ENCODE assay signal across 13 cellular contexts in genomic region chr16:68992521-68992920, GRCh38.
A peak's percentile ranks its signal among the peaks of the same experiment; 100 is the strongest.
DNase-seq lines count a peak whose midpoint lies in the region; ATAC-seq, FAIRE-seq and TF ChIP-seq lines count a peak whose summit lies in the region.
"Had no signal": no experiment of that assay in that cellular context is flagged by ENCODE, and none has a peak within 500 bp of the region (broad histone marks: within the 10 kb centered on the region; RNA-seq: fewer than 3 reads in every experiment).

No MANE protein-coding gene starts in this region.

- peaks cover 4% of the 10 kb centered on the region for H3K9me3 Mint-ChIP-seq in type B pancreatic cell
- H3K9me3 Mint-ChIP-seq: activated naive CD4-positive, alpha-beta T cell treated with anti-CD3 and anti-CD28 coated beads, Interleukin-2, amount 50 U/mL, for 24 hours had no signal

- H3K27ac Mint-ChIP-seq in type B pancreatic cell = no peak overlapping the region
- H3K27ac Mint-ChIP-seq: activated naive CD4-positive, alpha-beta T cell treated with anti-CD3 and anti-CD28 coated beads, Interleukin-2, amount 50 U/mL, for 24 hours had no signal

- CTCF ChIA-PET in A549 (lab: Yijun Ruan, JAX) = interaction anchor here (0.6 to 1.2 kb wide), 4 partner anchors 9 to 143 kb away, joined by 3 to 4 read pairs (median 4); no protein-coding TSS in a partner anchor

- POLR2A ChIA-PET in A549 (lab: Yijun Ruan, JAX) = interaction anchor here (1.0 kb wide), 1 partner anchor 65 kb away, joined by 3 read pairs; no protein-coding TSS in a partner anchor

- H3K4me1 ChIP-seq in A549 = peaks cover 69% of the 10 kb centered on the region

- peak in 1 of 2 experiments; percentile 20; a peak in 2 of 5 replicates for TF ChIP-seq EP300 in A549 (IDR thresholded peaks at IDR 0.05)

- H3K4me1 Mint-ChIP-seq in type B pancreatic cell (ENCODE audit: unreplicated experiment) = peaks cover 24% of the 10 kb centered on the region
- H3K4me1 Mint-ChIP-seq: activated naive CD4-positive, alpha-beta T cell treated with anti-CD3 and anti-CD28 coated beads, Interleukin-2, amount 50 U/mL, for 24 hours had no signal

- no peak for TF ChIP-seq POLR2A in A549 (IDR thresholded peaks at IDR 0.05; ENCODE audit: low read length)

- no peaks in the 10 kb centered on the region for H3K27me3 Mint-ChIP-seq in type B pancreatic cell
- H3K27me3 Mint-ChIP-seq: activated naive CD4-positive, alpha-beta T cell treated with anti-CD3 and anti-CD28 coated beads, Interleukin-2, amount 50 U/mL, for 24 hours had no signal

- H3K4me3 ChIP-seq in A549 (no peak overlapping the region), HFF-Myc (replicated peaks; ENCODE audit: low read depth, low read length) (no peak overlapping the region)

- peak overlapping the region; percentile 92 for H3K27ac ChIP-seq in A549
- H3K27ac ChIP-seq: parathyroid adenoma had no signal

- DNase-seq in A549 (ENCODE audit: low read depth in 1 of 2, low spot score in 1 of 2) (peak; percentile 46 to 75), HFF-Myc (ENCODE audit: extremely low read depth, low read depth) (peak; percentile 20), amniotic stem cell (lab: John Stamatoyannopoulos, UW) (peak; percentile 21), glomerular visceral epithelial cell (ENCODE audit: extremely low spot score) (peak; percentile 54), epidermal melanocyte (ENCODE audit: insufficient read length, low spot score) (no peak), type B pancreatic cell (ENCODE audit: extremely low spot score, unreplicated experiment) (no peak)
- DNase-seq: mesendoderm, NCI-H1930, T-helper 2 cell had no signal

- H3K9me3 ChIP-seq in A549 = no peaks in the 10 kb centered on the region

- H3K4me2 ChIP-seq in A549 = peak overlapping the region; percentile 81

- TF ChIP-seq RAD21 in A549 (conservative IDR thresholded peaks at IDR 0.05 in 1 of 2, IDR thresholded peaks at IDR 0.05 in 1 of 2) = peak in 1 of 2 experiments; percentile 43; a peak in 2 of 5 replicates

- WGBS in A549 (ENCODE audit: missing lambda C conversion rate) = under 1% methylated on average over 5 of the region's 5 CpGs

- peak; percentile 61 to 69 for ATAC-seq in A549
- ATAC-seq in GM19463 (IDR thresholded peaks at IDR 0.05; ENCODE audit: unreplicated experiment) = no peak
- ATAC-seq in GM21737 (IDR thresholded peaks at IDR 0.05; ENCODE audit: unreplicated experiment) = no peak

- peak; percentile 46 for FAIRE-seq in A549 (lab: Jason Lieb, UNC)

- peaks cover 5% of the 10 kb centered on the region for H3K36me3 Mint-ChIP-seq in type B pancreatic cell

- H3K4me3 Mint-ChIP-seq in type B pancreatic cell = no peak overlapping the region
- H3K4me3 Mint-ChIP-seq: activated naive CD4-positive, alpha-beta T cell treated with anti-CD3 and anti-CD28 coated beads, Interleukin-2, amount 50 U/mL, for 24 hours had no signal

- TF ChIP-seq CTCF in A549 (IDR thresholded peaks at IDR 0.05) (no peak), HFF-Myc (IDR thresholded peaks at IDR 0.05; ENCODE audit: low read depth, low read length, missing control alignments) (no peak), type B pancreatic cell (conservative IDR thresholded peaks at IDR 0.05) (no peak)

TF ChIP-seq in A549, 52 proteins besides CTCF, POLR2A, EP300 and RAD21:
- TF ChIP-seq ZNF302 (CRISPR knock-in tag; IDR thresholded peaks at IDR 0.05) (no peak), CEBPB (IDR thresholded peaks at IDR 0.05) (peak in 1 of 2 experiments; percentile 41; a peak in 1 of 4 replicates), SMC3 (IDR thresholded peaks at IDR 0.05) (peak; percentile 27; the same call in 2 of the 3 replicates), JUN (IDR thresholded peaks at IDR 0.05) (peak; percentile 35 to 55; a peak in 1 of 5 replicates), JUNB (IDR thresholded peaks at IDR 0.05) (peak; percentile 68), FOSL2 (IDR thresholded peaks at IDR 0.05) (0 out of 2 replicates have a peak, but pooled peaks have one; percentile 34), FOSL2 (CRISPR knock-in tag; IDR thresholded peaks at IDR 0.05) (peak; percentile 88), BCL3 (IDR thresholded peaks at IDR 0.05) (0 out of 3 replicates have a peak, but pooled peaks have one; percentile 23), HDAC2 (IDR thresholded peaks at IDR 0.05) (no peak), HOXA7 (CRISPR knock-in tag; IDR thresholded peaks at IDR 0.05) (no peak), SREBF2 (IDR thresholded peaks at IDR 0.05) (no peak), PBX3 (IDR thresholded peaks at IDR 0.05) (no peak), MAX (IDR thresholded peaks at IDR 0.05) (peak; percentile 71), GATA3 (IDR thresholded peaks at IDR 0.05; ENCODE audit: borderline replicate concordance) (peak; percentile 59; the same call in 1 of the 2 replicates)

Comparison
In these comparisons a context has a peak if more than half of its experiments do, and no peak if none do; other contexts are left out.
1. ATAC-seq: peak in A549 (2 of 2); none in GM19463 (single experiment) and GM21737 (single experiment).
2. DNase-seq: peak in A549 (2 of 2), HFF-Myc (single experiment), amniotic stem cell (single experiment) and glomerular visceral epithelial cell (single experiment); none in epidermal melanocyte (single experiment) and type B pancreatic cell (single experiment).